12 cellular contexts compared by ENCODE assay signal in genomic region chr14:65478596-65478995, GRCh38.
A peak's percentile ranks its signal among the peaks of the same experiment; 100 is the strongest.
DNase-seq lines count a peak whose midpoint lies in the region; ATAC-seq and TF ChIP-seq lines count a peak whose summit lies in the region.
"Had no signal": no experiment of that assay in that cellular context is flagged by ENCODE, and none has a peak within 500 bp of the region (broad histone marks: within the 10 kb centered on the region; RNA-seq: fewer than 3 reads in every experiment).

No MANE protein-coding gene starts in this region.

- no peak overlapping the region for H3K27ac Mint-ChIP-seq in progenitor cell of endocrine pancreas

- H3K27me3 ChIP-seq in osteoblast (ENCODE audit: insufficient read depth, low read length) = no peaks in the 10 kb centered on the region

- peaks cover 7% of the 10 kb centered on the region for H4K20me1 ChIP-seq in osteoblast (ENCODE audit: insufficient read depth, low read length)

- no peak overlapping the region for H3K4me3 Mint-ChIP-seq in progenitor cell of endocrine pancreas (ENCODE audit: low read depth)

- no peak overlapping the region for H3K4me3 ChIP-seq in astrocyte of the cerebellum (ENCODE audit: low read depth, low read length)
- no peak overlapping the region for H3K4me3 ChIP-seq in osteoblast (ENCODE audit: insufficient read depth, low read length)

- TF ChIP-seq CTCF in astrocyte of the cerebellum (IDR thresholded peaks at IDR 0.05; ENCODE audit: low read depth, low read length, missing control alignments) = no peak
- no peak for TF ChIP-seq CTCF in osteoblast (IDR thresholded peaks at IDR 0.05; ENCODE audit: extremely low read depth, low read depth, low read length)
- no peak for TF ChIP-seq CTCF in progenitor cell of endocrine pancreas (IDR thresholded peaks at IDR 0.05; ENCODE audit: unreplicated experiment)

- in situ Hi-C loops in astrocyte of the cerebellum (cut with HindIII; ENCODE audit: low sequenced_read_pairs) = no loop called here

- peak overlapping the region; percentile 10 for H3K27ac ChIP-seq in osteoblast (ENCODE audit: low read depth, low read length)
- H3K27ac ChIP-seq: 22Rv1 had no signal

- DNase-seq in NCI-H1417 (lab: John Stamatoyannopoulos, UW) = peak in 2 of 3 experiments; percentile 4 to 67
- no peak for DNase-seq in NCI-H1417 treated with DMSO at 0.1 percent for 48 hours (lab: John Stamatoyannopoulos, UW)
- peak; percentile 69 for DNase-seq in LHCN-M2 (ENCODE audit: low read depth)
- peak; percentile 59 for DNase-seq in astrocyte of the cerebellum (ENCODE audit: low read depth)
- peak; percentile 72 for DNase-seq in osteoblast (ENCODE audit: insufficient read length, low spot score, missing footprints)
- DNase-seq in progenitor cell of endocrine pancreas (ENCODE audit: low spot score, unreplicated experiment) = no peak
- DNase-seq in stimulated activated CD4-positive, alpha-beta T cell treated with anti-CD3 and anti-CD28 coated beads, Interleukin-4, amount 100 ng/mL, for 1 hour = no peak
- DNase-seq: activated CD4-positive, alpha-beta T cell treated with anti-CD3 and anti-CD28 coated beads for 1 hour; Kasumi-1 had no signal

- no peaks in the 10 kb centered on the region for H3K9me3 ChIP-seq in osteoblast (ENCODE audit: low read depth, low read length)

- no peak overlapping the region for H2AFZ ChIP-seq in osteoblast (ENCODE audit: low read length)

- H3K4me1 Mint-ChIP-seq in progenitor cell of endocrine pancreas (ENCODE audit: low read depth) = peaks cover 14% of the 10 kb centered on the region

- H3K36me3 ChIP-seq in osteoblast (ENCODE audit: insufficient read depth, low read length) = no peaks in the 10 kb centered on the region

- H3K4me1 ChIP-seq in osteoblast (ENCODE audit: insufficient read depth, low read length) = peaks cover 9% of the 10 kb centered on the region

- no peaks in the 10 kb centered on the region for H3K9me3 Mint-ChIP-seq in progenitor cell of endocrine pancreas (ENCODE audit: low read depth)

- peaks cover 54% of the 10 kb centered on the region for H3K27me3 Mint-ChIP-seq in progenitor cell of endocrine pancreas

- H3K36me3 Mint-ChIP-seq in progenitor cell of endocrine pancreas (ENCODE audit: insufficient read depth) = no peaks in the 10 kb centered on the region

- peak overlapping the region; percentile 41 for H3K4me2 ChIP-seq in osteoblast (ENCODE audit: insufficient read depth, low read length)

- no peak for ATAC-seq in HG03469 (IDR thresholded peaks at IDR 0.05; ENCODE audit: unreplicated experiment)
- ATAC-seq: sciatic nerve had no signal

- peaks cover 23% of the 10 kb centered on the region for H3K79me2 ChIP-seq in osteoblast (ENCODE audit: insufficient read depth, low read length)

Comparison
In these comparisons a context has a peak if more than half of its experiments do, and no peak if none do; other contexts are left out.
1. DNase-seq: peak in NCI-H1417 (2 of 3), LHCN-M2 (single experiment), astrocyte of the cerebellum (single experiment) and osteoblast (single experiment); none in NCI-H1417 treated with DMSO at 0.1 percent for 48 hours (single experiment), progenitor cell of endocrine pancreas (single experiment) and stimulated activated CD4-positive, alpha-beta T cell treated with anti-CD3 and anti-CD28 coated beads, Interleukin-4, amount 100 ng/mL, for 1 hour (single experiment).